Comparison of ENCODE assay signal across 19 cellular contexts in the genomic region with DNA sequence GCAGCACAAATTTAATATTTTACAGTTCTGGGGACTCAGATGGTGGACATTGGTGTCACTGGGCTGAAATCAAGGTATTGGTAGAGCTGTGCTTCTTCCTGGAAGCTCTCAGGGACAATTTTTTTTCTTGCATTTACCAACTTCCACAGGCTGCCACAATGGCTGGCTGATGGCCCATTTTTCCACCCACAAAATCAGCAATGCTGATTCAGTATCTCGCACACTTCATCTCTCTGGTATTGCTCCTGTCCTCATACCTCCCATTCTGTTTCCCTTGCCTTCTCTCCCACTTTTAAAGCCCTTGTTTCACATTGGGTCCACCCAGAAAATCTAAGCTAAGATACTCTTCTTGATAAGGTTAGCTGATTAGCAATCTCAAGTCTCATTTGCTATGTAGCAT.
"Had no signal": no experiment of that assay in that cellular context is flagged by ENCODE, and none has a peak within 500 bp of the region (broad histone marks: within the 10 kb centered on the region; RNA-seq: fewer than 3 reads in every experiment).

No MANE protein-coding gene starts in this region.

- FAIRE-seq: endometrium, keratinocyte, pancreas, small intestine had no signal

- H3K9me3 ChIP-seq: esophagus squamous epithelium, gastroesophageal sphincter, left lung, lower lobe of right lung, pancreas had no signal

- H3K27me3 ChIP-seq: esophagus squamous epithelium, gastroesophageal sphincter, left lung, pancreas had no signal

- H3K27ac ChIP-seq: esophagus squamous epithelium, gastroesophageal sphincter, left lung, lower lobe of right lung, pancreas had no signal

- DNase-seq: effector memory CD4-positive, alpha-beta T cell; esophagus squamous epithelium; foreskin fibroblast; glutamatergic neuron; immature natural killer cell; left lung; lower lobe of right lung; mesenchymal stem cell; midbrain; occipital lobe; pancreas; right cardiac atrium; small intestine; stimulated activated CD4-positive, alpha-beta T cell treated with anti-CD3 and anti-CD28 coated beads, Interleukin-2, amount 100 ng/mL, for 48 hours; stimulated activated naive CD4-positive, alpha-beta T cell treated with Interleukin-2 at 50 U/mL for 16 hours; trophoblast cell had no signal

- H3K4me3 ChIP-seq: esophagus squamous epithelium, gastroesophageal sphincter, left lung, lower lobe of right lung, pancreas had no signal

- H3K36me3 ChIP-seq: esophagus squamous epithelium, gastroesophageal sphincter, left lung, lower lobe of right lung, pancreas had no signal
